Comparison of ENCODE assay signal across 1 cellular context in genomic region chr6:113530769-113531168, GRCh38.
TF ChIP-seq lines count a peak whose summit lies in the region.

No MANE protein-coding gene starts in this region.

TF ChIP-seq in IMR-90, 13 proteins besides CTCF, POLR2A, EP300 and RAD21:
- peak; percentile 69 for TF ChIP-seq BHLHE40 (IDR thresholded peaks at IDR 0.05; ENCODE audit: low read depth, low read length)
- peak; percentile 80; the same call in 1 of the 2 replicates for TF ChIP-seq MXI1 (IDR thresholded peaks at IDR 0.05; ENCODE audit: borderline replicate concordance, low read depth, low read length)
- TF ChIP-seq CEBPB (IDR thresholded peaks at IDR 0.05; ENCODE audit: low read depth, low read length): 0 out of 2 replicates have a peak, but pooled peaks have one; percentile 13
- TF ChIP-seq FOS (IDR thresholded peaks at IDR 0.05; ENCODE audit: low read depth, low read length): peak; percentile 61; the same call in 1 of the 2 replicates
- TF ChIP-seq MAFK (IDR thresholded peaks at IDR 0.05; ENCODE audit: low read depth, low read length): no peak
TF ChIP-seq in IMR-90: peak in this region for 4.
